In genomic region chr10:124663228-124663627, GRCh38 we compare ENCODE assay signal across 19 cellular contexts.
DNase-seq lines count a peak whose midpoint lies in the region; ATAC-seq and TF ChIP-seq lines count a peak whose summit lies in the region.
"Had no signal": no experiment of that assay in that cellular context is flagged by ENCODE, and none has a peak within 500 bp of the region (broad histone marks: within the 10 kb centered on the region; RNA-seq: fewer than 3 reads in every experiment).

No MANE protein-coding gene starts in this region.

- no peaks in the 10 kb centered on the region for H3K9me3 Mint-ChIP-seq in activated CD8-positive, alpha-beta T cell treated with anti-CD3 and anti-CD28 coated beads, Interleukin-2, amount 10 ng/mL, durations not matched to agents 7 days and 5 days (ENCODE audit: insufficient read depth)
- H3K9me3 Mint-ChIP-seq in activated CD8-positive, alpha-beta T cell treated with anti-CD3 and anti-CD28 coated beads for 36 hours, result no peaks in the 10 kb centered on the region
- H3K9me3 Mint-ChIP-seq in memory B cell, result no peaks in the 10 kb centered on the region
- no peaks in the 10 kb centered on the region for H3K9me3 Mint-ChIP-seq in activated naive CD4-positive, alpha-beta T cell treated with anti-CD3 and anti-CD28 coated beads, Interleukin-2, amount 50 U/mL, for 72 hours
- H3K9me3 Mint-ChIP-seq: CD4-positive, alpha-beta T cell had no signal

- H3K9me3 ChIP-seq in HEK293 (ENCODE audit: control insufficient read depth, insufficient read depth, low read depth, low read length), result no peaks in the 10 kb centered on the region

- DNase-seq in activated CD8-positive, alpha-beta T cell treated with anti-CD3 and anti-CD28 coated beads, Interleukin-2, amount 10 ng/mL, durations not matched to agents 7 days and 5 days, result no peak
- DNase-seq in activated CD8-positive, alpha-beta T cell treated with anti-CD3 and anti-CD28 coated beads for 36 hours, result no peak
- no peak for DNase-seq in memory B cell (ENCODE audit: low spot score in 2 of 2)
- DNase-seq in activated naive CD4-positive, alpha-beta T cell treated with anti-CD3 and anti-CD28 coated beads, Interleukin-2, amount 50 U/mL, for 72 hours (ENCODE audit: low spot score in 2 of 2), result no peak
- no peak for DNase-seq in activated CD8-positive, alpha-beta memory T cell treated with anti-CD3 and anti-CD28 coated beads, Interleukin-2, amount 50 U/mL, for 4 hours
- DNase-seq: 8988T; Calu3; CD4-positive, alpha-beta T cell; GOT3; MM.1S; NCI-H1092; NCI-H1436 treated with DMSO at 0.1 percent for 48 hours; NCI-H2029; NCI-H526; PC-9 had no signal

- peaks cover 3% of the 10 kb centered on the region for H3K36me3 Mint-ChIP-seq in activated CD8-positive, alpha-beta T cell treated with anti-CD3 and anti-CD28 coated beads, Interleukin-2, amount 10 ng/mL, durations not matched to agents 7 days and 5 days (ENCODE audit: low read depth)
- peaks cover 1% of the 10 kb centered on the region for H3K36me3 Mint-ChIP-seq in activated CD8-positive, alpha-beta T cell treated with anti-CD3 and anti-CD28 coated beads for 36 hours (ENCODE audit: low read depth)
- peaks cover 12% of the 10 kb centered on the region for H3K36me3 Mint-ChIP-seq in memory B cell
- no peaks in the 10 kb centered on the region for H3K36me3 Mint-ChIP-seq in activated naive CD4-positive, alpha-beta T cell treated with anti-CD3 and anti-CD28 coated beads, Interleukin-2, amount 50 U/mL, for 72 hours

- ATAC-seq in activated CD8-positive, alpha-beta T cell treated with anti-CD3 and anti-CD28 coated beads, Interleukin-2, amount 10 ng/mL, durations not matched to agents 7 days and 5 days, result no peak
- ATAC-seq in activated CD8-positive, alpha-beta T cell treated with anti-CD3 and anti-CD28 coated beads for 36 hours, result no peak
- ATAC-seq in memory B cell (ENCODE audit: low read depth) (no peak), HG03442 (IDR thresholded peaks at IDR 0.05; ENCODE audit: unreplicated experiment) (no peak)
- ATAC-seq in activated naive CD4-positive, alpha-beta T cell treated with anti-CD3 and anti-CD28 coated beads, Interleukin-2, amount 50 U/mL, for 72 hours, result no peak
- ATAC-seq: HCT116 had no signal

- no peak overlapping the region for H3K4me3 Mint-ChIP-seq in activated CD8-positive, alpha-beta T cell treated with anti-CD3 and anti-CD28 coated beads, Interleukin-2, amount 10 ng/mL, durations not matched to agents 7 days and 5 days
- H3K4me3 Mint-ChIP-seq in activated CD8-positive, alpha-beta T cell treated with anti-CD3 and anti-CD28 coated beads for 36 hours, result no peak overlapping the region
- H3K4me3 Mint-ChIP-seq in memory B cell, result no peak overlapping the region
- H3K4me3 Mint-ChIP-seq: CD4-positive, alpha-beta T cell had no signal

- H3K27ac ChIP-seq in HEK293 (ENCODE audit: extremely low read depth, low read depth, low read length), result no peak overlapping the region
- peak overlapping the region; percentile 66 for H3K27ac ChIP-seq in temporal lobe (ENCODE audit: low read depth, low read length)
- H3K27ac ChIP-seq: PC-9 had no signal

- H3K27me3 Mint-ChIP-seq in activated CD8-positive, alpha-beta T cell treated with anti-CD3 and anti-CD28 coated beads, Interleukin-2, amount 10 ng/mL, durations not matched to agents 7 days and 5 days (ENCODE audit: low read depth), result no peaks in the 10 kb centered on the region
- H3K27me3 Mint-ChIP-seq in activated CD8-positive, alpha-beta T cell treated with anti-CD3 and anti-CD28 coated beads for 36 hours, result no peaks in the 10 kb centered on the region
- no peaks in the 10 kb centered on the region for H3K27me3 Mint-ChIP-seq in memory B cell
- H3K27me3 Mint-ChIP-seq: CD4-positive, alpha-beta T cell had no signal

- H3K4me1 ChIP-seq in HEK293 (ENCODE audit: control insufficient read depth, insufficient read depth, low read length), result no peaks in the 10 kb centered on the region

- intact Hi-C loops in activated CD8-positive, alpha-beta T cell treated with anti-CD3 and anti-CD28 coated beads for 36 hours (cut with micrococcal nuclease), result no loop called here

- peaks cover 0 to 3% of the 10 kb centered on the region in 2 experiments; a peak in 2 of 3 replicates for H3K36me3 ChIP-seq in HEK293 (ENCODE audit: control insufficient read depth in 2 of 2, insufficient read depth in 1 of 2, low read length in 2 of 2)

- POLR2A ChIA-PET in activated CD8-positive, alpha-beta T cell treated with anti-CD3 and anti-CD28 coated beads, Interleukin-2, amount 10 ng/mL, durations not matched to agents 7 days and 5 days (lab: Charles Lee), result no interaction called here
- POLR2A ChIA-PET in activated CD8-positive, alpha-beta T cell treated with anti-CD3 and anti-CD28 coated beads for 36 hours (lab: Charles Lee), result interaction anchor here (1.1 to 1.9 kb wide), 2 partner anchors 10 to 19 kb away, joined by 3 to 4 read pairs; no protein-coding TSS in a partner anchor
- POLR2A ChIA-PET in HEK293 (lab: Yijun Ruan, JAX), result no interaction called here

- peaks cover 22% of the 10 kb centered on the region for H3K4me1 Mint-ChIP-seq in activated CD8-positive, alpha-beta T cell treated with anti-CD3 and anti-CD28 coated beads, Interleukin-2, amount 10 ng/mL, durations not matched to agents 7 days and 5 days (ENCODE audit: low read depth)
- H3K4me1 Mint-ChIP-seq in activated CD8-positive, alpha-beta T cell treated with anti-CD3 and anti-CD28 coated beads for 36 hours (ENCODE audit: low read depth), result peaks cover 32% of the 10 kb centered on the region
- peaks cover 37% of the 10 kb centered on the region for H3K4me1 Mint-ChIP-seq in memory B cell

- no peak overlapping the region for H3K4me3 ChIP-seq in HEK293 (ENCODE audit: low read depth, low read length)
- H3K4me3 ChIP-seq: PC-9 had no signal

- CTCF ChIA-PET in activated CD8-positive, alpha-beta T cell treated with anti-CD3 and anti-CD28 coated beads, Interleukin-2, amount 10 ng/mL, durations not matched to agents 7 days and 5 days (lab: Charles Lee), result interaction anchor here (1.1 kb wide), 1 partner anchor 16 kb away, joined by 4 read pairs; no protein-coding TSS in a partner anchor
- CTCF ChIA-PET in activated CD8-positive, alpha-beta T cell treated with anti-CD3 and anti-CD28 coated beads for 36 hours (lab: Charles Lee), result interaction anchor here (1.0 kb wide), 1 partner anchor 56 kb away, joined by 3 read pairs; no protein-coding TSS in a partner anchor
- CTCF ChIA-PET in HEK293 (lab: Yijun Ruan, JAX), result interaction anchor here (0.6 kb wide), 1 partner anchor 67 kb away, joined by 3 read pairs; no protein-coding TSS in a partner anchor

- TF ChIP-seq CTCF in activated CD8-positive, alpha-beta T cell treated with anti-CD3 and anti-CD28 coated beads for 36 hours (IDR thresholded peaks at IDR 0.05), result no peak
- TF ChIP-seq CTCF in HEK293 (tag by site-specific recombination; IDR thresholded peaks at IDR 0.05), result no peak

- peak overlapping the region; percentile 64 for H3K27ac Mint-ChIP-seq in activated CD8-positive, alpha-beta T cell treated with anti-CD3 and anti-CD28 coated beads, Interleukin-2, amount 10 ng/mL, durations not matched to agents 7 days and 5 days
- H3K27ac Mint-ChIP-seq in activated CD8-positive, alpha-beta T cell treated with anti-CD3 and anti-CD28 coated beads for 36 hours, result no peak overlapping the region
- H3K27ac Mint-ChIP-seq in memory B cell, result peak overlapping the region; percentile 47
- no peak overlapping the region for H3K27ac Mint-ChIP-seq in activated naive CD4-positive, alpha-beta T cell treated with anti-CD3 and anti-CD28 coated beads, Interleukin-2, amount 50 U/mL, for 72 hours
- H3K27ac Mint-ChIP-seq: CD4-positive, alpha-beta T cell had no signal

TF ChIP-seq in HEK293, 187 proteins besides CTCF, POLR2A, EP300 and RAD21:
- no peak for TF ChIP-seq ZNF837 (tag by site-specific recombination; IDR thresholded peaks at IDR 0.05)
- peak; percentile 38; the same call in 1 of the 2 replicates for TF ChIP-seq ZNF600 (tag by site-specific recombination; IDR thresholded peaks at IDR 0.05)

Comparison
In these comparisons a context has a peak if more than half of its experiments do, and no peak if none do; other contexts are left out.
1. H3K27ac Mint-ChIP-seq: peak in activated CD8-positive, alpha-beta T cell treated with anti-CD3 and anti-CD28 coated beads, Interleukin-2, amount 10 ng/mL, durations not matched to agents 7 days and 5 days (single experiment) and memory B cell (single experiment); none in activated CD8-positive, alpha-beta T cell treated with anti-CD3 and anti-CD28 coated beads for 36 hours (single experiment) and activated naive CD4-positive, alpha-beta T cell treated with anti-CD3 and anti-CD28 coated beads, Interleukin-2, amount 50 U/mL, for 72 hours (0 of 2).